In the genomic region with DNA sequence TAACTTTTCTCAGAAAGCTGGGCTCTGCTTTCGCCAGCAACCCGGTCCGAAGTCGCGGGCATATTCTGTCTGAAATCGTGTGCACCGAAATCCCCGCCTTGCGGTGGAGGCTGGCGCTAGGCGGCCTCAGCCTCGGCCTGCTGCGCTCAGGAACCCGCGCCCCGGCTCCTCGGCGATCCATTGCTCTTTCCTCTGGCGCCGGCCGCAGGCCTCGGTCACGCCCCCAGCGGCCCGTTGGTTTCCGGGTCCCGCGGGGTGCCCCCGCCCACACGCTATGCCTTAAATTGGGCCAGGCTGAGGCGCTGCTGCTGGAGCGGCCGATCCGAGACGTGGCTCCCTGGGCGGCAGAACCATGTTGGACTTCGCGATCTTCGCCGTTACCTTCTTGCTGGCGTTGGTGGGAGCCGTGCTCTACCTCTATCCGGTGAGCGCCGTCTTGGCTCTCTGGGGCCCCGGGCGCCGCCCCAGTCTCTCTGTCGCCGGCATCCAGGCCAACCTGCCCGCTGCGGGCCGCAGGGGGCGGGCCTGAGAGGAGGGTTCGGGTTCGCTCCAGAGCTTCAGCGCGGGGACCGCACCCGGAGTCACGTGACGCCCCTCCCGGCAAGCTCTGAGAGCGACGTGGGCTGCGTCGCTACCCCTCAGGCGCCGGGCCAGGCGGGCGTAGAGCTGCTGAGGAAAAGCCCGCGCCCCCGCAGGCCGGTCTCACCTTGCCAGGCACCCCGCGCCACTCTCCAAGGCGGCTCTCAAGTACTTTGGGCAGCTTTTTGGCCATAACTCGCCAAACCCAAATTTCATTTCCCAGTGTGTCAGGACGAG, we compare ENCODE assay signal across 1 cellular context.
TF ChIP-seq lines count a peak whose summit lies in the region.

A gene with protein sequence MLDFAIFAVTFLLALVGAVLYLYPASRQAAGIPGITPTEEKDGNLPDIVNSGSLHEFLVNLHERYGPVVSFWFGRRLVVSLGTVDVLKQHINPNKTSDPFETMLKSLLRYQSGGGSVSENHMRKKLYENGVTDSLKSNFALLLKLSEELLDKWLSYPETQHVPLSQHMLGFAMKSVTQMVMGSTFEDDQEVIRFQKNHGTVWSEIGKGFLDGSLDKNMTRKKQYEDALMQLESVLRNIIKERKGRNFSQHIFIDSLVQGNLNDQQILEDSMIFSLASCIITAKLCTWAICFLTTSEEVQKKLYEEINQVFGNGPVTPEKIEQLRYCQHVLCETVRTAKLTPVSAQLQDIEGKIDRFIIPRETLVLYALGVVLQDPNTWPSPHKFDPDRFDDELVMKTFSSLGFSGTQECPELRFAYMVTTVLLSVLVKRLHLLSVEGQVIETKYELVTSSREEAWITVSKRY (plus strand): TSS at position 308 of the 816 bp plus-strand sequence. CDS start 45 bp downstream, at position 353.

TF ChIP-seq in K562, 482 proteins besides CTCF, POLR2A, EP300 and RAD21 (continued from another document and continues in another):
- TF ChIP-seq IRF1 (CRISPR knock-in tag; IDR thresholded peaks at IDR 0.05; ENCODE audit: borderline replicate concordance): no peak
- TF ChIP-seq, protein P1, sequence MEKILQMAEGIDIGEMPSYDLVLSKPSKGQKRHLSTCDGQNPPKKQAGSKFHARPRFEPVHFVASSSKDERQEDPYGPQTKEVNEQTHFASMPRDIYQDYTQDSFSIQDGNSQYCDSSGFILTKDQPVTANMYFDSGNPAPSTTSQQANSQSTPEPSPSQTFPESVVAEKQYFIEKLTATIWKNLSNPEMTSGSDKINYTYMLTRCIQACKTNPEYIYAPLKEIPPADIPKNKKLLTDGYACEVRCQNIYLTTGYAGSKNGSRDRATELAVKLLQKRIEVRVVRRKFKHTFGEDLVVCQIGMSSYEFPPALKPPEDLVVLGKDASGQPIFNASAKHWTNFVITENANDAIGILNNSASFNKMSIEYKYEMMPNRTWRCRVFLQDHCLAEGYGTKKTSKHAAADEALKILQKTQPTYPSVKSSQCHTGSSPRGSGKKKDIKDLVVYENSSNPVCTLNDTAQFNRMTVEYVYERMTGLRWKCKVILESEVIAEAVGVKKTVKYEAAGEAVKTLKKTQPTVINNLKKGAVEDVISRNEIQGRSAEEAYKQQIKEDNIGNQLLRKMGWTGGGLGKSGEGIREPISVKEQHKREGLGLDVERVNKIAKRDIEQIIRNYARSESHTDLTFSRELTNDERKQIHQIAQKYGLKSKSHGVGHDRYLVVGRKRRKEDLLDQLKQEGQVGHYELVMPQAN (IDR thresholded peaks at IDR 0.05; ENCODE audit: borderline replicate concordance): peak; percentile 38; the same call in 1 of the 2 replicates
- TF ChIP-seq MNT (conservative IDR thresholded peaks at IDR 0.05): peak; percentile 75 to 89; a peak in 3 of 4 replicates
- no peak for TF ChIP-seq NFXL1 (CRISPR knock-in tag; IDR thresholded peaks at IDR 0.05)
- no peak for TF ChIP-seq ZBTB34 (CRISPR knock-in tag; IDR thresholded peaks at IDR 0.05)
- peak; percentile 73 to 81; a peak in 2 of 4 replicates for TF ChIP-seq SIN3A (IDR thresholded peaks at IDR 0.05; ENCODE audit: borderline replicate concordance in 2 of 2, control insufficient read depth in 1 of 2, low read depth in 2 of 2, low read length in 2 of 2)
- TF ChIP-seq ZNF354B (CRISPR knock-in tag; IDR thresholded peaks at IDR 0.05): no peak
- no peak for TF ChIP-seq HOXB6 (CRISPR knock-in tag; IDR thresholded peaks at IDR 0.05; ENCODE audit: borderline replicate concordance)
- TF ChIP-seq, protein P2, sequence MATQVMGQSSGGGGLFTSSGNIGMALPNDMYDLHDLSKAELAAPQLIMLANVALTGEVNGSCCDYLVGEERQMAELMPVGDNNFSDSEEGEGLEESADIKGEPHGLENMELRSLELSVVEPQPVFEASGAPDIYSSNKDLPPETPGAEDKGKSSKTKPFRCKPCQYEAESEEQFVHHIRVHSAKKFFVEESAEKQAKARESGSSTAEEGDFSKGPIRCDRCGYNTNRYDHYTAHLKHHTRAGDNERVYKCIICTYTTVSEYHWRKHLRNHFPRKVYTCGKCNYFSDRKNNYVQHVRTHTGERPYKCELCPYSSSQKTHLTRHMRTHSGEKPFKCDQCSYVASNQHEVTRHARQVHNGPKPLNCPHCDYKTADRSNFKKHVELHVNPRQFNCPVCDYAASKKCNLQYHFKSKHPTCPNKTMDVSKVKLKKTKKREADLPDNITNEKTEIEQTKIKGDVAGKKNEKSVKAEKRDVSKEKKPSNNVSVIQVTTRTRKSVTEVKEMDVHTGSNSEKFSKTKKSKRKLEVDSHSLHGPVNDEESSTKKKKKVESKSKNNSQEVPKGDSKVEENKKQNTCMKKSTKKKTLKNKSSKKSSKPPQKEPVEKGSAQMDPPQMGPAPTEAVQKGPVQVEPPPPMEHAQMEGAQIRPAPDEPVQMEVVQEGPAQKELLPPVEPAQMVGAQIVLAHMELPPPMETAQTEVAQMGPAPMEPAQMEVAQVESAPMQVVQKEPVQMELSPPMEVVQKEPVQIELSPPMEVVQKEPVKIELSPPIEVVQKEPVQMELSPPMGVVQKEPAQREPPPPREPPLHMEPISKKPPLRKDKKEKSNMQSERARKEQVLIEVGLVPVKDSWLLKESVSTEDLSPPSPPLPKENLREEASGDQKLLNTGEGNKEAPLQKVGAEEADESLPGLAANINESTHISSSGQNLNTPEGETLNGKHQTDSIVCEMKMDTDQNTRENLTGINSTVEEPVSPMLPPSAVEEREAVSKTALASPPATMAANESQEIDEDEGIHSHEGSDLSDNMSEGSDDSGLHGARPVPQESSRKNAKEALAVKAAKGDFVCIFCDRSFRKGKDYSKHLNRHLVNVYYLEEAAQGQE (CRISPR knock-in tag; IDR thresholded peaks at IDR 0.05; ENCODE audit: low read depth): no peak
- TF ChIP-seq ATF2 (CRISPR knock-in tag; IDR thresholded peaks at IDR 0.05): no peak
- TF ChIP-seq FIP1L1 (IDR thresholded peaks at IDR 0.05; ENCODE audit: low read depth, low read length, poor library complexity, severe bottlenecking): peak; percentile 63
- TF ChIP-seq ZEB2 (IDR thresholded peaks at IDR 0.05): no peak
- TF ChIP-seq, protein P3, sequence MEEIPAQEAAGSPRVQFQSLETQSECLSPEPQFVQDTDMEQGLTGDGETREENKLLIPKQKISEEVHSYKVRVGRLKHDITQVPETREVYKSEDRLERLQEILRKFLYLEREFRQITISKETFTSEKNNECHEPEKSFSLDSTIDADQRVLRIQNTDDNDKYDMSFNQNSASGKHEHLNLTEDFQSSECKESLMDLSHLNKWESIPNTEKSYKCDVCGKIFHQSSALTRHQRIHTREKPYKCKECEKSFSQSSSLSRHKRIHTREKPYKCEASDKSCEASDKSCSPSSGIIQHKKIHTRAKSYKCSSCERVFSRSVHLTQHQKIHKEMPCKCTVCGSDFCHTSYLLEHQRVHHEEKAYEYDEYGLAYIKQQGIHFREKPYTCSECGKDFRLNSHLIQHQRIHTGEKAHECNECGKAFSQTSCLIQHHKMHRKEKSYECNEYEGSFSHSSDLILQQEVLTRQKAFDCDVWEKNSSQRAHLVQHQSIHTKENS (CRISPR knock-in tag; IDR thresholded peaks at IDR 0.05): no peak
- TF ChIP-seq ZC3H11A (IDR thresholded peaks at IDR 0.05; ENCODE audit: low read depth, low read length): no peak
- TF ChIP-seq RNF2 (IDR thresholded peaks at IDR 0.05): no peak; the same call in 1 of the 2 replicates
- TF ChIP-seq, protein P4, sequence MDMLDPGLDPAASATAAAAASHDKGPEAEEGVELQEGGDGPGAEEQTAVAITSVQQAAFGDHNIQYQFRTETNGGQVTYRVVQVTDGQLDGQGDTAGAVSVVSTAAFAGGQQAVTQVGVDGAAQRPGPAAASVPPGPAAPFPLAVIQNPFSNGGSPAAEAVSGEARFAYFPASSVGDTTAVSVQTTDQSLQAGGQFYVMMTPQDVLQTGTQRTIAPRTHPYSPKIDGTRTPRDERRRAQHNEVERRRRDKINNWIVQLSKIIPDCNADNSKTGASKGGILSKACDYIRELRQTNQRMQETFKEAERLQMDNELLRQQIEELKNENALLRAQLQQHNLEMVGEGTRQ (CRISPR knock-in tag; IDR thresholded peaks at IDR 0.05): peak; percentile 97
- TF ChIP-seq DDX20 (tag; IDR thresholded peaks at IDR 0.05; ENCODE audit: low read depth): no peak
- peak; percentile 85; the same call in 1 of the 2 replicates for TF ChIP-seq AFF4 (CRISPR knock-in tag; IDR thresholded peaks at IDR 0.05)
- no peak for TF ChIP-seq OTX1 (CRISPR knock-in tag; IDR thresholded peaks at IDR 0.05)
- peak; percentile 76; the same call in 1 of the 2 replicates for TF ChIP-seq E2F1 (CRISPR knock-in tag; IDR thresholded peaks at IDR 0.05)
- TF ChIP-seq PHTF2 (CRISPR knock-in tag; IDR thresholded peaks at IDR 0.05): no peak
- no peak for TF ChIP-seq ZNF79 (CRISPR knock-in tag; IDR thresholded peaks at IDR 0.05; ENCODE audit: low read depth)
- peak; percentile 35 for TF ChIP-seq JUND (IDR thresholded peaks at IDR 0.05; ENCODE audit: borderline replicate concordance, low read depth, low read length)
- TF ChIP-seq JUND (tag; IDR thresholded peaks at IDR 0.05; ENCODE audit: borderline replicate concordance, low read depth, low read length): no peak; the same call in 2 of the 3 replicates
- TF ChIP-seq ZNF699 (CRISPR knock-in tag; IDR thresholded peaks at IDR 0.05; ENCODE audit: insufficient replicate concordance): no peak
- 0 out of 2 replicates have a peak, but pooled peaks have one; percentile 6 for TF ChIP-seq GTF2F1 (IDR thresholded peaks at IDR 0.05; ENCODE audit: low read depth, low read length)
